8 cellular contexts compared by ENCODE assay signal in genomic region chr22:22508274-22509176, GRCh38. TPM values are rescaled to one million over a fixed set of nuclear protein-coding genes. Genes with fewer than 3 reads are reported as not detected.
DNase-seq lines count a peak whose midpoint lies in the region; ATAC-seq and TF ChIP-seq lines count a peak whose summit lies in the region.

ZNF280B (minus strand) TSS chr22:22508742; CDS start chr22:22489398, 19,344 bp downstream.

- H3K4me3 ChIP-seq in breast epithelium, result peak within 1 kb of the TSS; percentile 38 to 60 (median 43)

- H3K4me1 Mint-ChIP-seq in MCF 10A (ENCODE audit: insufficient read depth, unreplicated experiment), result no peaks in the 10 kb centered on the region

- no peaks in the 10 kb centered on the region for H3K36me3 Mint-ChIP-seq in MCF 10A (ENCODE audit: insufficient read depth, unreplicated experiment)

- no peak within 1 kb of the TSS for H3K4me3 Mint-ChIP-seq in MCF 10A (ENCODE audit: unreplicated experiment)

- no peaks in the 10 kb centered on the region for H3K36me3 ChIP-seq in breast epithelium

- no peak within 1 kb of the TSS for H3K27ac ChIP-seq in breast epithelium

- TF ChIP-seq POLR2A in breast epithelium (IDR thresholded peaks at IDR 0.05), result no peak

- CTCF ChIA-PET in MCF 10A (lab: Yijun Ruan, JAX), result no interaction called here

- intact Hi-C loops in breast epithelium (cut with DNase I; ENCODE audit: low total_unique reads) (no loop called here), MCF 10A (cut with micrococcal nuclease) (no loop called here)

- peaks cover 13 to 25% of the 10 kb centered on the region in 2 donors for H3K9me3 ChIP-seq in breast epithelium

- H3K27me3 Mint-ChIP-seq in MCF 10A (ENCODE audit: insufficient read depth, unreplicated experiment), result peaks cover 60% of the 10 kb centered on the region

- no peak for DNase-seq in breast epithelium (ENCODE audit: low spot score in 2 of 2)
- DNase-seq in MCF 10A (ENCODE audit: unreplicated experiment), result no peak
- peak; percentile 84 for DNase-seq in NCI-H345 (lab: John Stamatoyannopoulos, UW)
- DNase-seq in activated CD4-positive, alpha-beta T cell treated with anti-CD3 and anti-CD28 coated beads, Interleukin-2, amount 50 U/mL, for 1 hour, result peak; percentile 79
- DNase-seq in ecto neural progenitor cell (ENCODE audit: low spot score), result peak; percentile 94
- peak; percentile 66 for DNase-seq in medulla oblongata (ENCODE audit: extremely low spot score)
- DNase-seq in stimulated activated CD8-positive, alpha-beta memory T cell treated with anti-CD3 and anti-CD28 coated beads, Interleukin-12 subunit alpha, Interleukin-12 subunit beta, amount 100 ng/mL, for 1 hour (ENCODE audit: low read depth), result peak; percentile 60

- TF ChIP-seq CTCF in breast epithelium (IDR thresholded peaks at IDR 0.05) (no peak), MCF 10A (IDR thresholded peaks at IDR 0.05; ENCODE audit: unreplicated experiment) (no peak)

- no TSS peak for BruUV-seq in MCF 10A (replicated peaks; lab: Mats Ljungman, UMichigan)

- POLR2A ChIA-PET in MCF 10A (lab: Yijun Ruan, JAX), result no interaction called here

- no peaks in the 10 kb centered on the region for H3K4me1 ChIP-seq in breast epithelium

- ATAC-seq in HG03064 (IDR thresholded peaks at IDR 0.05; ENCODE audit: low read depth, unreplicated experiment), result peak; percentile 73

- no peak within 1 kb of the TSS for H3K27ac Mint-ChIP-seq in MCF 10A (ENCODE audit: low read depth, unreplicated experiment)

- H3K9me3 Mint-ChIP-seq in MCF 10A (ENCODE audit: unreplicated experiment), result peaks cover 12% of the 10 kb centered on the region

- peaks cover 0 to 16% of the 10 kb centered on the region in 2 donors for H3K27me3 ChIP-seq in breast epithelium

RNA-seq across cellular contexts. Expression of gene ZNF280B, which starts in this region (rescaled TPM):
- total RNA-seq in breast epithelium (under 1 TPM; 0.33 to 0.64 (median 0.44) TPM), MCF 10A (2022) (not detected in 2 replicates)

Comparison
In these comparisons a context has a peak if more than half of its experiments do, and no peak if none do; other contexts are left out.
1. DNase-seq: peak in NCI-H345 (single experiment), activated CD4-positive, alpha-beta T cell treated with anti-CD3 and anti-CD28 coated beads, Interleukin-2, amount 50 U/mL, for 1 hour (single experiment), ecto neural progenitor cell (single experiment), medulla oblongata (single experiment) and stimulated activated CD8-positive, alpha-beta memory T cell treated with anti-CD3 and anti-CD28 coated beads, Interleukin-12 subunit alpha, Interleukin-12 subunit beta, amount 100 ng/mL, for 1 hour (single experiment); none in breast epithelium (0 of 2) and MCF 10A (single experiment).